ENCODE assay signal across 15 cellular contexts in the genomic region with DNA sequence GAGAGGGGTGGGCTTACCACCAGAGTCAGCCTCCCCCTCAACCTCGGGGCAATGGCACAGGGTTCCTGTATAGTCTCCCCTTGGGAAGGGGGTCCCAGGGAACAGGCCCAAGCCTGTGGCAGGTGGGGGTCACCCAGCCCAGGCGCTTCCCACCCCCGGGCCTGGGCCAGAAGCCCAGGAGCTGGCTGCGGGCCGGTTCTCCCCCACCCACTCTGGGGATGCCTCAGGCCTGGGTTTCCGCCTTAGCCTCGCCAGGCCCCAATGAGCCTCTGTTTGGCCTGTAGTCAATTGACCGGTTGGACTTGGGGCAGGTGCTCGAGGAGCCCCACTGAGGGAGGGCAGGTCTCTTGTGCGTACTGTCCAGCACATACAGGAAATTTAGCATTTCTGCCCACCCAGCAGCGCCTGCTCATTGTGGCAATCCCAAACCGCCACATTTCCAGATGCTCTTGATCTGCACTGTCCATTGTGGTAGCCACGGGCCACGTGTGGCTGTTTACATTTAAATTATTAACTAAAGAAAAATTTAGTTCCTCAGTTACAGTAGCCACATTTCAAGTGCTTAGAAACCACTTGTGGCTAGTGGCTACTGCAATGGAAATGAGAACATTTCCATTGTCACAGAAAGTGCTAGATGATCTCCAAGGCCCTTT. TPM values are rescaled to one million over a fixed set of nuclear protein-coding genes. Genes with fewer than 3 reads are reported as not detected.
DNase-seq lines count a peak whose midpoint lies in the region; ATAC-seq and TF ChIP-seq lines count a peak whose summit lies in the region.
"Had no signal": no experiment of that assay in that cellular context is flagged by ENCODE, and none has a peak within 500 bp of the region (broad histone marks: within the 10 kb centered on the region; RNA-seq: fewer than 3 reads in every experiment).

No MANE protein-coding gene starts in this region.

- peaks cover 0 to 90% (median 71%) of the 10 kb centered on the region in 12 donors for H3K4me1 ChIP-seq in heart left ventricle
- H3K4me1 ChIP-seq in esophagus muscularis mucosa = peaks cover 59 to 89% (median 86%) of the 10 kb centered on the region in 4 donors
- peaks cover 28% of the 10 kb centered on the region for H3K4me1 ChIP-seq in osteoblast (ENCODE audit: insufficient read depth, low read length)
- peaks cover 0 to 3% of the 10 kb centered on the region in 2 donors for H3K4me1 ChIP-seq in aorta (ENCODE audit: control insufficient read depth in 1 of 2, insufficient read depth in 2 of 2, low read length in 2 of 2)
- H3K4me1 ChIP-seq in spleen = peaks cover 6 to 46% (median 41%) of the 10 kb centered on the region in 6 donors

- intact Hi-C loops in heart left ventricle (cut with DNase I) (loop anchor here (1.0 to 10.0 kb wide), 8 partner anchors 30 to 208 kb away; partner anchors contain the start of genes DNASE2 (in 1 of the 10) and KLF1 (in 1 of the 10)), Right ventricle myocardium superior (cut with DNase I) (no loop called here), esophagus muscularis mucosa (cut with DNase I) (loop anchor here (1.0 kb wide), 1 partner anchor 114 kb away; no protein-coding TSS in a partner anchor), aorta (cut with DNase I) (loop anchor here in 1 of 2 donors (1.0 to 5.0 kb wide), 2 partner anchors 95 to 109 kb away; partner anchors contain the start of gene NFIX), spleen (cut with DNase I; ENCODE audit: low total_unique reads) (no loop called here)

- TF ChIP-seq POLR2A in heart left ventricle (IDR thresholded peaks at IDR 0.05) (no peak), esophagus muscularis mucosa (IDR thresholded peaks at IDR 0.05; ENCODE audit: low read depth) (no peak), spleen (IDR thresholded peaks at IDR 0.05) (no peak)

- H3K27ac ChIP-seq in heart left ventricle (peak overlapping the region; percentile 61 to 94 (median 80)), esophagus muscularis mucosa (replicated peaks in 1 of 4) (peak overlapping the region; percentile 79 to 90 (median 86)), osteoblast (ENCODE audit: low read depth, low read length) (peak overlapping the region; percentile 31), aorta (ENCODE audit: low read depth in 1 of 2, low read length in 2 of 2) (peak overlapping the region; percentile 83 to 88), spleen (peak overlapping the region in 1 of 8 donors; percentile 30)

- H3K9me3 ChIP-seq in heart left ventricle = no peaks in the 10 kb centered on the region
- H3K9me3 ChIP-seq in esophagus muscularis mucosa = no peaks in the 10 kb centered on the region
- no peaks in the 10 kb centered on the region for H3K9me3 ChIP-seq in osteoblast (ENCODE audit: low read depth, low read length)
- H3K9me3 ChIP-seq in aorta (ENCODE audit: control insufficient read depth, low read length) = no peaks in the 10 kb centered on the region
- H3K9me3 ChIP-seq in spleen = no peaks in the 10 kb centered on the region
- H3K9me3 ChIP-seq in T-helper 17 cell (ENCODE audit: control insufficient read depth, low read length, poor library complexity, severe bottlenecking) = no peaks in the 10 kb centered on the region
- H3K9me3 ChIP-seq: body of pancreas had no signal

- 54 to 77% (median 64%) methylated on average over 10 to 14 of the region's 14 CpGs for WGBS in heart left ventricle, 4 donors
- 50% methylated on average over 11 of the region's 14 CpGs for WGBS in esophagus muscularis mucosa
- 16 to 22% methylated on average over 14 of the region's 14 CpGs for WGBS in aorta, 2 donors
- WGBS in spleen, 5 donors = 82 to 91% (median 86%) methylated on average over 11 to 14 of the region's 14 CpGs

- no peak for TF ChIP-seq EP300 in esophagus muscularis mucosa (IDR thresholded peaks at IDR 0.05)

- TF ChIP-seq CTCF in heart left ventricle (IDR thresholded peaks at IDR 0.05) (no peak), esophagus muscularis mucosa (IDR thresholded peaks at IDR 0.05) (no peak), osteoblast (IDR thresholded peaks at IDR 0.05; ENCODE audit: extremely low read depth, low read depth, low read length) (no peak), spleen (IDR thresholded peaks at IDR 0.05 in 8 of 11, conservative IDR thresholded peaks at IDR 0.05 in 3 of 11) (no peak)

- H3K4me2 ChIP-seq in osteoblast (ENCODE audit: insufficient read depth, low read length) = no peak overlapping the region

- peaks cover 2% of the 10 kb centered on the region for H3K36me3 Mint-ChIP-seq in T-helper 17 cell (ENCODE audit: low read depth)
- H3K36me3 Mint-ChIP-seq: immature natural killer cell had no signal

- DNase-seq in heart left ventricle (no peak), Right ventricle myocardium superior (no peak), esophagus muscularis mucosa (ENCODE audit: extremely low spot score) (no peak), osteoblast (ENCODE audit: insufficient read length, low spot score, missing footprints) (no peak), aorta (peak in 1 of 2 donors; percentile 73), hepatic stellate cell (ENCODE audit: low spot score) (no peak), spleen (no peak), T-helper 17 cell (no peak)
- DNase-seq: activated T-cell treated with anti-CD3 and anti-CD28 coated beads, Interleukin-2, amount 50 U/mL, for 4 hours; body of pancreas; erythroblast; immature natural killer cell; NCI-H2171 treated with DMSO at 0.1 percent for 48 hours; stimulated activated naive CD4-positive, alpha-beta T cell had no signal

- no peak overlapping the region for H3K4me3 Mint-ChIP-seq in T-helper 17 cell
- H3K4me3 Mint-ChIP-seq: activated B cell treated with CpG ODN at 0.5 μM for 24 hours; activated T-cell treated with anti-CD3 and anti-CD28 coated beads, Interleukin-2, amount 50 U/mL, for 4 hours; immature natural killer cell had no signal

- ATAC-seq in heart left ventricle (peak in 1 of 4 donors; percentile 7), Right ventricle myocardium superior (ENCODE audit: poor library complexity) (no peak), aorta (ENCODE audit: low FRiP score) (no peak), T-helper 17 cell (no peak)
- ATAC-seq: activated T-cell treated with anti-CD3 and anti-CD28 coated beads, Interleukin-2, amount 50 U/mL, for 4 hours; body of pancreas had no signal

- H3K4me1 Mint-ChIP-seq in T-helper 17 cell = peaks cover 20% of the 10 kb centered on the region

- no peak overlapping the region for H3K4me3 ChIP-seq in heart left ventricle
- H3K4me3 ChIP-seq in esophagus muscularis mucosa = no peak overlapping the region
- no peak overlapping the region for H3K4me3 ChIP-seq in osteoblast (ENCODE audit: insufficient read depth, low read length)
- H3K4me3 ChIP-seq in aorta (ENCODE audit: low read length in 2 of 2) = no peak overlapping the region
- no peak overlapping the region for H3K4me3 ChIP-seq in spleen
- H3K4me3 ChIP-seq: body of pancreas had no signal

- H3K79me2 ChIP-seq in osteoblast (ENCODE audit: insufficient read depth, low read length) = no peaks in the 10 kb centered on the region

- no peak overlapping the region for H3K27ac Mint-ChIP-seq in T-helper 17 cell
- H3K27ac Mint-ChIP-seq: activated B cell treated with CpG ODN at 0.5 μM for 24 hours, immature natural killer cell had no signal

- peaks cover 0 to 32% (median 17%) of the 10 kb centered on the region in 9 donors for H3K36me3 ChIP-seq in heart left ventricle
- H3K36me3 ChIP-seq in esophagus muscularis mucosa = peaks cover 5 to 34% (median 32%) of the 10 kb centered on the region in 4 donors
- H3K36me3 ChIP-seq in osteoblast (ENCODE audit: insufficient read depth, low read length) = peaks cover 20% of the 10 kb centered on the region
- no peaks in the 10 kb centered on the region for H3K36me3 ChIP-seq in aorta (ENCODE audit: control insufficient read depth in 1 of 2, insufficient read depth in 2 of 2, low read length in 1 of 2)
- H3K36me3 ChIP-seq in spleen = peaks cover 0 to 13% (median 0%) of the 10 kb centered on the region in 6 donors

- H3K27me3 Mint-ChIP-seq in T-helper 17 cell = peaks cover 7% of the 10 kb centered on the region

- no peak overlapping the region for H2AFZ ChIP-seq in osteoblast (ENCODE audit: low read length)

- H4K20me1 ChIP-seq in osteoblast (ENCODE audit: insufficient read depth, low read length) = peaks cover 17% of the 10 kb centered on the region

- H3K27me3 ChIP-seq in heart left ventricle (peaks cover 0 to 4% (median 0%) of the 10 kb centered on the region in 9 donors), esophagus muscularis mucosa (peaks cover 0 to 4% (median 0%) of the 10 kb centered on the region in 4 donors), osteoblast (ENCODE audit: insufficient read depth, low read length) (no peaks in the 10 kb centered on the region), aorta (ENCODE audit: control insufficient read depth in 1 of 2, insufficient read depth in 2 of 2, low read length in 1 of 2) (no peaks in the 10 kb centered on the region), spleen (replicated peaks in 1 of 7) (peaks cover 0 to 27% (median 0%) of the 10 kb centered on the region in 7 donors)

RNA-seq across cellular contexts. Expression of gene LYL1, which starts 9.9 kb away (rescaled TPM):
- total RNA-seq in heart left ventricle (10 to 100 TPM in 3 of 9 donors, 1 to 10 TPM in 6; 5.2 to 19.1 (median 8.3) TPM), Right ventricle myocardium superior (7.2 TPM), esophagus muscularis mucosa (10 to 100 TPM; 11.9 to 20.2 (median 17.0) TPM), osteoblast (0.29 and 0.36 TPM in 2 replicates), aorta (10 to 100 TPM in 1 of 2 donors, 1 to 10 TPM in 1; 8.7 to 28.6 TPM), spleen (10 to 100 TPM; 35.5 to 69.4 (median 50.0) TPM), T-helper 17 cell (10 to 100 TPM in 1 of 2 donors, 1 to 10 TPM in 1; 6.9 to 17.9 TPM)
- polyA plus RNA-seq in heart left ventricle (1 to 10 TPM; 7.7 to 8.4 TPM), aorta (1 to 10 TPM; 7.3 to 9.3 TPM), spleen (10 to 100 TPM; 63.7 to 86.9 (median 68.0) TPM)

RNA-seq across cellular contexts. Expression of gene TRMT1, which starts 23.8 kb away (rescaled TPM):
- total RNA-seq in heart left ventricle = 10 to 100 TPM; 15.1 to 22.6 (median 16.2) TPM
- polyA plus RNA-seq in heart left ventricle = 10 to 100 TPM; 26.4 to 32.4 TPM
- 18.4 TPM for total RNA-seq in Right ventricle myocardium superior
- 10 to 100 TPM; 21.4 to 27.6 (median 26.9) TPM for total RNA-seq in esophagus muscularis mucosa
- total RNA-seq in osteoblast = 18.6 and 29.7 TPM in 2 replicates
- 10 to 100 TPM; 23.9 to 26.5 TPM for total RNA-seq in aorta
- polyA plus RNA-seq in aorta = 10 to 100 TPM; 17.9 to 62.2 TPM
- total RNA-seq in spleen = 10 to 100 TPM; 27.7 to 72.8 (median 37.5) TPM
- 100 to 1,000 TPM in 2 of 3 donors, 10 to 100 TPM in 1; 76.2 to 109 (median 107) TPM for polyA plus RNA-seq in spleen
- 10 to 100 TPM; 60.3 to 72.3 TPM for total RNA-seq in T-helper 17 cell

RNA-seq across cellular contexts. Expression of gene NACC1, which starts 25.3 kb away (rescaled TPM):
- total RNA-seq in heart left ventricle = 10 to 100 TPM; 28.7 to 88.2 (median 41.8) TPM
- 10 to 100 TPM; 49.6 to 74.2 TPM for polyA plus RNA-seq in heart left ventricle
- 44.6 TPM for total RNA-seq in Right ventricle myocardium superior
- 10 to 100 TPM; 24.5 to 61.6 (median 29.6) TPM for total RNA-seq in esophagus muscularis mucosa
- 53.9 and 62.5 TPM in 2 replicates for total RNA-seq in osteoblast
- 10 to 100 TPM; 26.0 to 37.4 TPM for total RNA-seq in aorta
- polyA plus RNA-seq in aorta = 1 to 10 TPM; 5.0 to 7.8 TPM
- 10 to 100 TPM; 22.0 to 47.0 (median 37.7) TPM for total RNA-seq in spleen
- 10 to 100 TPM in 1 of 3 donors, 1 to 10 TPM in 2; 5.5 to 32.8 (median 7.1) TPM for polyA plus RNA-seq in spleen
- 10 to 100 TPM; 23.1 to 26.4 TPM for total RNA-seq in T-helper 17 cell

RNA-seq across cellular contexts. Expression of gene STX10, which starts 57.4 kb away (rescaled TPM):
- total RNA-seq in heart left ventricle = 10 to 100 TPM; 24.0 to 48.8 (median 35.8) TPM
- 10 to 100 TPM; 52.5 to 64.7 TPM for polyA plus RNA-seq in heart left ventricle
- total RNA-seq in Right ventricle myocardium superior = 38.2 TPM
- 10 to 100 TPM; 50.2 to 62.6 (median 56.6) TPM for total RNA-seq in esophagus muscularis mucosa
- 78.4 and 81.1 TPM in 2 replicates for total RNA-seq in osteoblast
- 10 to 100 TPM; 33.0 to 47.4 TPM for total RNA-seq in aorta
- 100 to 1,000 TPM in 1 of 2 donors, 10 to 100 TPM in 1; 70.5 to 105 TPM for polyA plus RNA-seq in aorta
- 10 to 100 TPM; 43.8 to 89.5 (median 55.8) TPM for total RNA-seq in spleen
- polyA plus RNA-seq in spleen = 10 to 100 TPM; 78.3 to 98.0 (median 93.7) TPM
- total RNA-seq in T-helper 17 cell = 10 to 100 TPM; 33.5 TPM

RNA-seq across cellular contexts. Expression of gene IER2, which starts 57.5 kb away (rescaled TPM):
- 100 to 1,000 TPM in 1 of 9 donors, 10 to 100 TPM in 8; 17.6 to 101 (median 29.1) TPM for total RNA-seq in heart left ventricle
- 10 to 100 TPM; 21.8 to 35.7 TPM for polyA plus RNA-seq in heart left ventricle
- total RNA-seq in Right ventricle myocardium superior = 17.7 TPM
- 100 to 1,000 TPM in 1 of 4 donors, 10 to 100 TPM in 3; 29.1 to 144 (median 62.3) TPM for total RNA-seq in esophagus muscularis mucosa
- total RNA-seq in osteoblast = 14.8 and 15.9 TPM in 2 replicates
- 100 to 1,000 TPM; 143 to 239 TPM for total RNA-seq in aorta
- 100 to 1,000 TPM in 1 of 2 donors, 10 to 100 TPM in 1; 39.7 to 269 TPM for polyA plus RNA-seq in aorta
- total RNA-seq in spleen = 100 to 1,000 TPM in 4 of 7 donors, 10 to 100 TPM in 3; 59.7 to 131 (median 104) TPM
- polyA plus RNA-seq in spleen = 10 to 100 TPM; 56.7 to 92.2 (median 76.6) TPM
- 100 to 1,000 TPM; 376 to 523 TPM for total RNA-seq in T-helper 17 cell

Comparison
In these comparisons a context has a peak if more than half of its experiments do, and no peak if none do; other contexts are left out.
1. intact Hi-C loops: an anchor here in heart left ventricle (1.0 to 10.0 kb wide) and esophagus muscularis mucosa (1.0 kb wide); none called in Right ventricle myocardium superior and spleen.